Comparison of ENCODE assay signal across 17 cellular contexts in genomic region chr7:80902716-80903308, GRCh38. TPM values are rescaled to one million over a fixed set of nuclear protein-coding genes. Genes with fewer than 3 reads are reported as not detected.
DNase-seq lines count a peak whose midpoint lies in the region; ATAC-seq and TF ChIP-seq lines count a peak whose summit lies in the region.
"Had no signal": no experiment of that assay in that cellular context is flagged by ENCODE, and none has a peak within 500 bp of the region (broad histone marks: within the 10 kb centered on the region; RNA-seq: fewer than 3 reads in every experiment).

No MANE protein-coding gene starts in this region.

- H3K4me2 ChIP-seq in OCI-LY3 (ENCODE audit: low read length) = peak overlapping the region; percentile 57

- peak; percentile 49 for ATAC-seq in GM21786 (IDR thresholded peaks at IDR 0.05; ENCODE audit: unreplicated experiment)
- ATAC-seq in gastroesophageal sphincter = no peak
- ATAC-seq in HG03139 (IDR thresholded peaks at IDR 0.05; ENCODE audit: unreplicated experiment) = no peak
- no peak for ATAC-seq in HG02678 (IDR thresholded peaks at IDR 0.05; ENCODE audit: unreplicated experiment)
- ATAC-seq: left ventricle myocardium superior had no signal

- H3K36me3 ChIP-seq in ACC112 (ENCODE audit: insufficient read depth, low read length) = peaks cover 22% of the 10 kb centered on the region
- no peaks in the 10 kb centered on the region for H3K36me3 ChIP-seq in OCI-LY3 (replicated peaks; ENCODE audit: low read depth, low read length)
- H3K36me3 ChIP-seq in gastroesophageal sphincter = peaks cover 0 to 6% of the 10 kb centered on the region in 2 donors
- H3K36me3 ChIP-seq: colonic mucosa, SJSA1 had no signal

- TF ChIP-seq CTCF in OCI-LY3 (IDR thresholded peaks at IDR 0.05; ENCODE audit: low read depth, low read length) (no peak), gastroesophageal sphincter (IDR thresholded peaks at IDR 0.05) (no peak)

- peak overlapping the region; percentile 87 for H3K27ac ChIP-seq in ACC112 (ENCODE audit: low read depth, low read length)
- no peak overlapping the region for H3K27ac ChIP-seq in OCI-LY3 (ENCODE audit: low read length)
- H3K27ac ChIP-seq in gastroesophageal sphincter = peak overlapping the region in 3 of 4 donors; percentile 5 to 27 (median 7)
- H3K27ac ChIP-seq: SJSA1 had no signal

- peak overlapping the region; percentile 28; the same call in 1 of the 2 replicates for H3K4me3 ChIP-seq in ACC112 (ENCODE audit: low read depth, low read length)
- H3K4me3 ChIP-seq in OCI-LY3 (ENCODE audit: low read length) = peak overlapping the region; percentile 13; the same call in 1 of the 2 replicates
- no peak overlapping the region for H3K4me3 ChIP-seq in gastroesophageal sphincter
- H3K4me3 ChIP-seq: colonic mucosa, SJSA1 had no signal

- no peaks in the 10 kb centered on the region for H3K27me3 ChIP-seq in ACC112 (ENCODE audit: insufficient read depth, low read length)
- 0 out of 2 replicates have a peak, but pooled peaks cover 6% of the 10 kb centered on the region for H3K27me3 ChIP-seq in OCI-LY3 (ENCODE audit: low read depth, low read length)
- H3K27me3 ChIP-seq in gastroesophageal sphincter = no peaks in the 10 kb centered on the region
- H3K27me3 ChIP-seq: colonic mucosa, SJSA1 had no signal

- no peak overlapping the region for H3K9ac ChIP-seq in OCI-LY3 (ENCODE audit: low read length)

- H4K20me1 ChIP-seq in OCI-LY3 (ENCODE audit: insufficient read depth, low read length) = no peaks in the 10 kb centered on the region

- no peak for DNase-seq in midbrain (lab: John Stamatoyannopoulos, UW)
- DNase-seq in COLO829 (ENCODE audit: low spot score) = no peak
- DNase-seq: activated CD4-positive, alpha-beta T cell treated with anti-CD3 and anti-CD28 coated beads, Interleukin-2, amount 50 U/mL, for 4 hours; activated CD8-positive, alpha-beta memory T cell treated with anti-CD3 and anti-CD28 coated beads, Interleukin-2, amount 50 U/mL, for 48 hours; activated naive CD8-positive, alpha-beta T cell treated with anti-CD3 and anti-CD28 coated beads, Interleukin-2, amount 10 ng/mL, durations not matched to agents 7 days and 5 days; colonic mucosa; left ventricle myocardium superior; NCI-H1417 treated with DMSO at 0.1 percent for 48 hours; NCI-H69; stimulated activated CD4-positive, alpha-beta T cell treated with anti-CD3 and anti-CD28 coated beads, Interleukin-12 subunit alpha, Interleukin-12 subunit beta, amount 100 ng/mL, for 4 hours had no signal

- WGBS in gastroesophageal sphincter (ENCODE audit: low coverage in 1 of 2), 2 donors = 88 to 91% methylated on average over 6 of the region's 6 CpGs

- H3K79me2 ChIP-seq in ACC112 (ENCODE audit: control insufficient read depth, insufficient read depth, low read length, unreplicated experiment) (peaks cover 58% of the 10 kb centered on the region), OCI-LY3 (ENCODE audit: low read length) (no peaks in the 10 kb centered on the region)

- H2AFZ ChIP-seq in ACC112 (ENCODE audit: low read length, unreplicated experiment) (no peak overlapping the region), OCI-LY3 (ENCODE audit: low read depth, low read length) (no peak overlapping the region)

- TF ChIP-seq EP300 in gastroesophageal sphincter (IDR thresholded peaks at IDR 0.05) = no peak

- no peak for TF ChIP-seq POLR2A in gastroesophageal sphincter (IDR thresholded peaks at IDR 0.05)

- H3K4me1 ChIP-seq in ACC112 (ENCODE audit: control insufficient read depth, insufficient read depth, low read length, unreplicated experiment) (peaks cover 64% of the 10 kb centered on the region), OCI-LY3 (ENCODE audit: low read length) (peaks cover 25% of the 10 kb centered on the region), gastroesophageal sphincter (peaks cover 5 to 57% (median 6%) of the 10 kb centered on the region in 3 donors)
- H3K4me1 ChIP-seq: colonic mucosa had no signal

- H3K9me3 ChIP-seq in OCI-LY3 (ENCODE audit: insufficient read depth, low read length) (no peaks in the 10 kb centered on the region), gastroesophageal sphincter (no peaks in the 10 kb centered on the region)
- H3K9me3 ChIP-seq: colonic mucosa, SJSA1 had no signal

RNA-seq across cellular contexts. Expression of gene SEMA3C, which starts 16.0 kb away (rescaled TPM):
- 100 to 1,000 TPM; 115 to 189 (median 160) TPM for total RNA-seq in gastroesophageal sphincter

Comparison
In these comparisons a context has a peak if more than half of its experiments do, and no peak if none do; other contexts are left out.
1. H3K4me3 ChIP-seq: peak in ACC112 (single experiment) and OCI-LY3 (single experiment); none in gastroesophageal sphincter (0 of 2).